30 cellular contexts compared by ENCODE assay signal in genomic region chr5:153863941-153864340, GRCh38.
"Had no signal": no experiment of that assay in that cellular context is flagged by ENCODE, and none has a peak within 500 bp of the region (broad histone marks: within the 10 kb centered on the region; RNA-seq: fewer than 3 reads in every experiment).

No MANE protein-coding gene starts in this region.

- H3K27me3 Mint-ChIP-seq: dendritic cell treated with granulocyte-macrophage colony-stimulating factor and Interleukin-4, amounts not matched to agents 40 ng/mL and 50 ng/mL, for 4 days; progenitor cell of endocrine pancreas; stimulated activated naive B cell treated with anti-CD40 and anti-IgM and Interleukin-4, amounts not matched to agents 10 μg/mL and 1 μg/mL and 100 μg/mL, for 72 hours had no signal

- H3K4me3 ChIP-seq: colonic mucosa, gastroesophageal sphincter, heart left ventricle, lung, mucosa of descending colon, thoracic aorta, tibial nerve, upper lobe of left lung had no signal

- H3K36me3 Mint-ChIP-seq: memory B cell; mesothelial cell of epicardium; stimulated activated naive B cell treated with anti-CD40 and anti-IgM and Interleukin-4, amounts not matched to agents 10 μg/mL and 1 μg/mL and 100 μg/mL, for 72 hours had no signal

- H3K4me3 Mint-ChIP-seq: central memory CD8-positive, alpha-beta T cell; dendritic cell treated with granulocyte-macrophage colony-stimulating factor and Interleukin-4, amounts not matched to agents 40 ng/mL and 50 ng/mL, for 4 days; endodermal cell; memory B cell; mesothelial cell of epicardium; naive thymus-derived CD8-positive, alpha-beta T cell; stimulated activated naive B cell treated with anti-CD40 and anti-IgM and Interleukin-4, amounts not matched to agents 10 μg/mL and 1 μg/mL and 100 μg/mL, for 72 hours; stimulated activated naive CD8-positive, alpha-beta T cell treated with anti-CD3 and anti-CD28 coated beads, Interleukin-15, Interleukin-2, amounts not matched to agents 100 ng/mL and 50 ng/mL, for 24 hours had no signal

- H3K9me3 Mint-ChIP-seq: central memory CD8-positive, alpha-beta T cell; stimulated activated naive CD8-positive, alpha-beta T cell treated with anti-CD3 and anti-CD28 coated beads, Interleukin-15, Interleukin-2, amounts not matched to agents 100 ng/mL and 50 ng/mL, for 24 hours had no signal

- H3K9me3 ChIP-seq: colonic mucosa, gastroesophageal sphincter, heart left ventricle, mucosa of descending colon, neutrophil, thoracic aorta, tibial nerve, upper lobe of left lung had no signal

- H3K9ac ChIP-seq: parathyroid adenoma had no signal

- H3K27ac Mint-ChIP-seq: dendritic cell treated with granulocyte-macrophage colony-stimulating factor and Interleukin-4, amounts not matched to agents 40 ng/mL and 50 ng/mL, for 4 days; endodermal cell; memory B cell; mesothelial cell of epicardium; naive thymus-derived CD8-positive, alpha-beta T cell; progenitor cell of endocrine pancreas; stimulated activated naive B cell treated with anti-CD40 and anti-IgM and Interleukin-4, amounts not matched to agents 10 μg/mL and 1 μg/mL and 100 μg/mL, for 72 hours; stimulated activated naive CD8-positive, alpha-beta T cell treated with anti-CD3 and anti-CD28 coated beads, Interleukin-15, Interleukin-2, amounts not matched to agents 100 ng/mL and 50 ng/mL, for 24 hours had no signal

- H3K79me2 ChIP-seq: parathyroid adenoma had no signal

- H2AFZ ChIP-seq: parathyroid adenoma had no signal

- H3K36me3 ChIP-seq: colonic mucosa, gastroesophageal sphincter, heart left ventricle, neutrophil, thoracic aorta, tibial nerve, upper lobe of left lung had no signal

- H3K27me3 ChIP-seq: colonic mucosa, gastroesophageal sphincter, heart left ventricle, neutrophil, tibial nerve, upper lobe of left lung had no signal

- H3K4me1 ChIP-seq: colonic mucosa, gastroesophageal sphincter, heart left ventricle, parathyroid adenoma, tibial nerve, upper lobe of left lung had no signal

- H3K4me1 Mint-ChIP-seq: central memory CD8-positive, alpha-beta T cell; memory B cell; naive thymus-derived CD8-positive, alpha-beta T cell; stimulated activated naive B cell treated with anti-CD40 and anti-IgM and Interleukin-4, amounts not matched to agents 10 μg/mL and 1 μg/mL and 100 μg/mL, for 72 hours had no signal

- H3K27ac ChIP-seq: colonic mucosa, epithelial cell of prostate, foreskin keratinocyte, gastroesophageal sphincter, heart left ventricle, neutrophil, parathyroid adenoma, thoracic aorta, tibial nerve, upper lobe of left lung had no signal

- DNase-seq: colonic mucosa; effector CD8-positive, alpha-beta T cell; endodermal cell; foreskin keratinocyte; heart left ventricle; hippocampal formation; islet precursor cell; kidney glomerular epithelial cell; left colon; left ventricle myocardium superior; mucosa of descending colon; naive thymus-derived CD8-positive, alpha-beta T cell; small intestine; stimulated activated CD4-positive, alpha-beta T cell treated with anti-CD3 and anti-CD28 coated beads, Interleukin-15, amount 100 ng/mL, for 24 hours; stimulated activated CD4-positive, alpha-beta T cell treated with anti-CD3 and anti-CD28 coated beads, Interleukin-2, amount 100 ng/mL, for 48 hours; stimulated activated naive B cell treated with anti-CD40 and anti-IgM and Interleukin-4, amounts not matched to agents 10 μg/mL and 1 μg/mL and 100 μg/mL, for 72 hours; upper lobe of left lung had no signal
